In genomic region chr13:49302817-49303216, GRCh38 we compare ENCODE assay signal across 22 cellular contexts. TPM values are rescaled to one million over a fixed set of nuclear protein-coding genes. Genes with fewer than 3 reads are reported as not detected.
DNase-seq lines count a peak whose midpoint lies in the region; ATAC-seq, FAIRE-seq and TF ChIP-seq lines count a peak whose summit lies in the region.
"Had no signal": no experiment of that assay in that cellular context is flagged by ENCODE, and none has a peak within 500 bp of the region (broad histone marks: within the 10 kb centered on the region; RNA-seq: fewer than 3 reads in every experiment).

No MANE protein-coding gene starts in this region.

- peak overlapping the region; percentile 15 for H3K27ac Mint-ChIP-seq in activated naive CD8-positive, alpha-beta T cell treated with anti-CD3 and anti-CD28 coated beads, Interleukin-2, amount 10 ng/mL, durations not matched to agents 7 days and 5 days
- H3K27ac Mint-ChIP-seq in activated naive CD8-positive, alpha-beta T cell treated with anti-CD3 and anti-CD28 coated beads, Interleukin-2, amount 50 U/mL, for 24 hours: no peak overlapping the region
- H3K27ac Mint-ChIP-seq: activated naive CD4-positive, alpha-beta T cell treated with anti-CD3 and anti-CD28 coated beads for 36 hours had no signal

- H3K36me3 Mint-ChIP-seq in activated naive CD8-positive, alpha-beta T cell treated with anti-CD3 and anti-CD28 coated beads, Interleukin-2, amount 10 ng/mL, durations not matched to agents 7 days and 5 days: no peaks in the 10 kb centered on the region
- no peaks in the 10 kb centered on the region for H3K36me3 Mint-ChIP-seq in activated naive CD8-positive, alpha-beta T cell treated with anti-CD3 and anti-CD28 coated beads, Interleukin-2, amount 50 U/mL, for 24 hours (ENCODE audit: low read depth)
- H3K36me3 Mint-ChIP-seq: T-cell had no signal

- H3K4me3 ChIP-seq in testis: no peak overlapping the region
- H3K4me3 ChIP-seq: GM12878, vagina had no signal

- POLR2A ChIA-PET in activated naive CD8-positive, alpha-beta T cell treated with anti-CD3 and anti-CD28 coated beads, Interleukin-2, amount 10 ng/mL, durations not matched to agents 7 days and 5 days (lab: Charles Lee): interaction anchor here (1.8 kb wide), 1 partner anchor 193 kb away, joined by 5 read pairs; the partner anchor contains the start of gene PHF11

- 83 to 85% methylated on average over 9 of the region's 9 CpGs for WGBS in testis, 2 donors

- DNase-seq in activated naive CD8-positive, alpha-beta T cell treated with anti-CD3 and anti-CD28 coated beads, Interleukin-2, amount 10 ng/mL, durations not matched to agents 7 days and 5 days: no peak
- DNase-seq in activated naive CD8-positive, alpha-beta T cell treated with anti-CD3 and anti-CD28 coated beads, Interleukin-2, amount 50 U/mL, for 24 hours: no peak
- DNase-seq in NCI-H69 (lab: John Stamatoyannopoulos, UW) (peak; percentile 9), foreskin keratinocyte (peak in 1 of 2 donors; percentile 7), testis (no peak), HTR-8/SVneo (ENCODE audit: insufficient read length, low spot score) (no peak), NCI-H2081 treated with DMSO at 0.1 percent for 48 hours (lab: John Stamatoyannopoulos, UW) (no peak)
- DNase-seq: activated CD4-positive, alpha-beta T cell treated with anti-CD3 and anti-CD28 coated beads, Interleukin-2, amount 50 U/mL, for 4 hours; activated naive CD4-positive, alpha-beta T cell treated with anti-CD3 and anti-CD28 coated beads for 36 hours; activated T-cell treated with anti-CD3 and anti-CD28 coated beads for 4 hours; foreskin fibroblast; GF-D8; kidney glomerular epithelial cell; MV-4-11; NCI-H226; retina; stimulated activated naive CD8-positive, alpha-beta T cell treated with anti-CD3 and anti-CD28 coated beads, Interleukin-15, Interleukin-2, amounts not matched to agents 100 U/mL and 50 U/mL, for 24 hours; T-cell had no signal

- H3K4me1 ChIP-seq in foreskin keratinocyte: peaks cover 3% of the 10 kb centered on the region
- H3K4me1 ChIP-seq in testis: peaks cover 62% of the 10 kb centered on the region

- no peak overlapping the region for H3K27ac ChIP-seq in foreskin keratinocyte
- peak overlapping the region; percentile 46 to 74 for H3K27ac ChIP-seq in testis
- H3K27ac ChIP-seq: HL-60 had no signal

- H3K4me1 Mint-ChIP-seq in activated naive CD8-positive, alpha-beta T cell treated with anti-CD3 and anti-CD28 coated beads, Interleukin-2, amount 10 ng/mL, durations not matched to agents 7 days and 5 days: peaks cover 19% of the 10 kb centered on the region
- peaks cover 9% of the 10 kb centered on the region for H3K4me1 Mint-ChIP-seq in activated naive CD8-positive, alpha-beta T cell treated with anti-CD3 and anti-CD28 coated beads, Interleukin-2, amount 50 U/mL, for 24 hours

- intact Hi-C loops in testis (cut with DNase I; ENCODE audit: low total_unique reads): loop anchor here (5.0 kb wide), 1 partner anchor 134 kb away; no protein-coding TSS in a partner anchor

- no peak for FAIRE-seq in HTR-8/SVneo (lab: Jason Lieb, UNC)
- FAIRE-seq: GM12878 had no signal

- H3K4me3 Mint-ChIP-seq in activated naive CD8-positive, alpha-beta T cell treated with anti-CD3 and anti-CD28 coated beads, Interleukin-2, amount 10 ng/mL, durations not matched to agents 7 days and 5 days: no peak overlapping the region
- H3K4me3 Mint-ChIP-seq in activated naive CD8-positive, alpha-beta T cell treated with anti-CD3 and anti-CD28 coated beads, Interleukin-2, amount 50 U/mL, for 24 hours: no peak overlapping the region
- H3K4me3 Mint-ChIP-seq: activated naive CD4-positive, alpha-beta T cell treated with anti-CD3 and anti-CD28 coated beads for 36 hours had no signal

- TF ChIP-seq CTCF in foreskin keratinocyte (conservative IDR thresholded peaks at IDR 0.05) (no peak), testis (IDR thresholded peaks at IDR 0.05) (no peak)

- no peaks in the 10 kb centered on the region for H3K9me3 ChIP-seq in testis
- H3K9me3 ChIP-seq: vagina had no signal

- peaks cover 4% of the 10 kb centered on the region for H3K27me3 Mint-ChIP-seq in activated naive CD8-positive, alpha-beta T cell treated with anti-CD3 and anti-CD28 coated beads, Interleukin-2, amount 10 ng/mL, durations not matched to agents 7 days and 5 days
- no peaks in the 10 kb centered on the region for H3K27me3 Mint-ChIP-seq in activated naive CD8-positive, alpha-beta T cell treated with anti-CD3 and anti-CD28 coated beads, Interleukin-2, amount 50 U/mL, for 24 hours
- H3K27me3 Mint-ChIP-seq: T-cell had no signal

- H3K27me3 ChIP-seq in foreskin keratinocyte (no peaks in the 10 kb centered on the region), testis (no peaks in the 10 kb centered on the region)
- H3K27me3 ChIP-seq: vagina had no signal

- TF ChIP-seq POLR2A in testis (IDR thresholded peaks at IDR 0.05): no peak

- no peaks in the 10 kb centered on the region for H3K36me3 ChIP-seq in testis (ENCODE audit: low read depth, missing control alignments)
- H3K36me3 ChIP-seq: vagina had no signal

- H3K9me3 Mint-ChIP-seq in activated naive CD8-positive, alpha-beta T cell treated with anti-CD3 and anti-CD28 coated beads, Interleukin-2, amount 10 ng/mL, durations not matched to agents 7 days and 5 days: no peaks in the 10 kb centered on the region
- no peaks in the 10 kb centered on the region for H3K9me3 Mint-ChIP-seq in activated naive CD8-positive, alpha-beta T cell treated with anti-CD3 and anti-CD28 coated beads, Interleukin-2, amount 50 U/mL, for 24 hours
- H3K9me3 Mint-ChIP-seq: activated naive CD4-positive, alpha-beta T cell treated with anti-CD3 and anti-CD28 coated beads for 36 hours; T-cell had no signal

- no peak for ATAC-seq in activated naive CD8-positive, alpha-beta T cell treated with anti-CD3 and anti-CD28 coated beads, Interleukin-2, amount 10 ng/mL, durations not matched to agents 7 days and 5 days (ENCODE audit: low read depth)
- no peak for ATAC-seq in activated naive CD8-positive, alpha-beta T cell treated with anti-CD3 and anti-CD28 coated beads, Interleukin-2, amount 50 U/mL, for 24 hours
- ATAC-seq in foreskin keratinocyte (peak; percentile 21), HG03108 (IDR thresholded peaks at IDR 0.05; ENCODE audit: unreplicated experiment) (no peak)
- ATAC-seq: GM12878; stimulated activated naive CD8-positive, alpha-beta T cell treated with anti-CD3 and anti-CD28 coated beads, Interleukin-15, Interleukin-2, amounts not matched to agents 100 U/mL and 50 U/mL, for 24 hours; T-cell had no signal

RNA-seq across cellular contexts. Expression of gene CDADC1, which starts 55.1 kb away (rescaled TPM):
- total RNA-seq in activated naive CD8-positive, alpha-beta T cell treated with anti-CD3 and anti-CD28 coated beads, Interleukin-2, amount 10 ng/mL, durations not matched to agents 7 days and 5 days: 10 to 100 TPM; 14.7 to 17.6 TPM
- total RNA-seq in foreskin keratinocyte: 4.0 and 4.6 TPM in 2 replicates
- polyA plus RNA-seq in foreskin keratinocyte: 4.0 and 4.9 TPM in 2 replicates
- total RNA-seq in testis: 10 to 100 TPM; 18.5 to 33.2 TPM
- polyA plus RNA-seq in testis (ENCODE audit: insufficient read depth, low read depth, low replicate concordance): 32.5 TPM
